In genomic region chr7:74452748-74453320, GRCh38 we compare ENCODE assay signal across 8 cellular contexts. TPM values are rescaled to one million over a fixed set of nuclear protein-coding genes. Genes with fewer than 3 reads are reported as not detected.
DNase-seq lines count a peak whose midpoint lies in the region; ATAC-seq lines count a peak whose summit lies in the region.

No MANE protein-coding gene starts in this region.

- ATAC-seq in GM21737 (IDR thresholded peaks at IDR 0.05; ENCODE audit: unreplicated experiment) (no peak), HG03196 (IDR thresholded peaks at IDR 0.05; ENCODE audit: unreplicated experiment) (no peak)

- H3K4me2 ChIP-seq in neuronal stem cell (ENCODE audit: insufficient read depth, low read length, poor library complexity, severe bottlenecking) = no peak overlapping the region

- H3K4me3 ChIP-seq in esophagus (ENCODE audit: low read depth in 1 of 2, low read length in 2 of 2) = peak overlapping the region in 1 of 2 donors; percentile 83
- peak overlapping the region; percentile 65 to 84 for H3K4me3 ChIP-seq in neuronal stem cell (ENCODE audit: low read length in 2 of 2)

- no peak overlapping the region for H3K4ac ChIP-seq in neuronal stem cell (ENCODE audit: low read length)

- peak overlapping the region; percentile 53 for H2BK5ac ChIP-seq in neuronal stem cell (ENCODE audit: low read length)

- peak overlapping the region; percentile 96 for H2AK5ac ChIP-seq in neuronal stem cell (ENCODE audit: low read depth, low read length)

- H3K4me1 ChIP-seq in esophagus (ENCODE audit: control insufficient read depth in 2 of 2, insufficient read depth in 2 of 2, low read length in 1 of 2) (peaks cover 0 to 10% of the 10 kb centered on the region in 2 donors), neuronal stem cell (ENCODE audit: control insufficient read depth in 2 of 2, insufficient read depth in 1 of 2, low read depth in 1 of 2, low read length in 2 of 2) (peaks cover 8 to 9% of the 10 kb centered on the region in 2 donors)

- no peak overlapping the region for H2BK15ac ChIP-seq in neuronal stem cell (ENCODE audit: low read length)

- no peak overlapping the region for H4K91ac ChIP-seq in neuronal stem cell (ENCODE audit: low read depth, low read length, poor library complexity)

- peak overlapping the region; percentile 88 to 95 for H3K27ac ChIP-seq in esophagus (ENCODE audit: low read depth in 2 of 2, low read length in 1 of 2)
- no peak overlapping the region for H3K27ac ChIP-seq in neuronal stem cell (replicated peaks; ENCODE audit: low read length)

- no peak overlapping the region for H3K23ac ChIP-seq in neuronal stem cell (ENCODE audit: low read depth, low read length, poor library complexity)

- 28 to 32% methylated on average over 14 to 15 of the region's 15 CpGs for WGBS in esophagus, 2 donors
- no CpG with 5 or more reads among the region's 15 CpGs for WGBS in neuronal stem cell (ENCODE audit: extremely low coverage in 2 of 2, insufficient read length in 2 of 2, insufficient replicate concordance in 1 of 2), 2 donors

- DNase-seq in DMS53 (lab: John Stamatoyannopoulos, UW) = peak; percentile 39
- DNase-seq in DMS53 treated with DMSO at 0.1 percent for 48 hours (lab: John Stamatoyannopoulos, UW; ENCODE audit: unreplicated experiment) = no peak
- peak; percentile 24 for DNase-seq in activated CD4-positive, alpha-beta T cell treated with anti-CD3 and anti-CD28 coated beads, Interleukin-2, amount 50 U/mL, for 1 hour
- no peak for DNase-seq in neuronal stem cell (ENCODE audit: low spot score)
- no peak for DNase-seq in NK-92 (lab: John Stamatoyannopoulos, UW; ENCODE audit: unreplicated experiment)

- no peak overlapping the region for H2BK120ac ChIP-seq in neuronal stem cell (ENCODE audit: low read depth, low read length)

- H3K18ac ChIP-seq in neuronal stem cell (ENCODE audit: low read length) = peak overlapping the region; percentile 94

- H3K36me3 ChIP-seq in esophagus (ENCODE audit: control insufficient read depth in 2 of 2, insufficient read depth in 2 of 2, low read length in 1 of 2) (no peaks in the 10 kb centered on the region), neuronal stem cell (replicated peaks in 1 of 2; ENCODE audit: control insufficient read depth in 2 of 2, insufficient read depth in 2 of 2, low read length in 2 of 2) (peaks cover 0 to 7% of the 10 kb centered on the region in 2 donors)

- peaks cover 18% of the 10 kb centered on the region for H3K79me1 ChIP-seq in neuronal stem cell (ENCODE audit: low read depth, low read length)

- peak overlapping the region; percentile 94 for H2AFZ ChIP-seq in neuronal stem cell (ENCODE audit: low read length)

- H3K14ac ChIP-seq in neuronal stem cell (ENCODE audit: low read length) = peak overlapping the region; percentile 47

- H3K9me3 ChIP-seq in esophagus (ENCODE audit: control insufficient read depth in 2 of 2, insufficient read depth in 1 of 2, low read depth in 1 of 2, low read length in 1 of 2) (no peaks in the 10 kb centered on the region), neuronal stem cell (replicated peaks in 1 of 2; ENCODE audit: control insufficient read depth in 2 of 2, insufficient read depth in 1 of 2, low read depth in 1 of 2, low read length in 2 of 2) (peaks cover 0 to 2% of the 10 kb centered on the region in 2 donors)

- H3K9ac ChIP-seq in neuronal stem cell (ENCODE audit: low read depth, low read length, poor library complexity) = no peak overlapping the region

- H3K27me3 ChIP-seq in esophagus (ENCODE audit: control insufficient read depth in 1 of 2, insufficient read depth in 2 of 2, low read length in 2 of 2) = no peaks in the 10 kb centered on the region
- peaks cover 0 to 3% (median 0%) of the 10 kb centered on the region in 3 experiments for H3K27me3 ChIP-seq in neuronal stem cell (ENCODE audit: control insufficient read depth in 3 of 3, insufficient read depth in 3 of 3, low read depth in 1 of 3, low read length in 3 of 3)

- peak overlapping the region; percentile 73 for H2BK12ac ChIP-seq in neuronal stem cell (ENCODE audit: low read length)

- peak overlapping the region; percentile 65 for H4K8ac ChIP-seq in neuronal stem cell (ENCODE audit: low read depth, low read length)

RNA-seq across cellular contexts. Expression of gene GTF2IRD1, which starts 0.9 kb away (rescaled TPM):
- 10 to 100 TPM; 30.4 to 43.4 TPM for polyA plus RNA-seq in esophagus
- polyA plus RNA-seq in neuronal stem cell (2013, experiment 1 of 2) = 87.8 TPM
- polyA plus RNA-seq in neuronal stem cell (2013, experiment 2 of 2) = 87.6 TPM

Comparison
In these comparisons a context has a peak if more than half of its experiments do, and no peak if none do; other contexts are left out.
1. DNase-seq: peak in DMS53 (single experiment) and activated CD4-positive, alpha-beta T cell treated with anti-CD3 and anti-CD28 coated beads, Interleukin-2, amount 50 U/mL, for 1 hour (single experiment); none in DMS53 treated with DMSO at 0.1 percent for 48 hours (single experiment), neuronal stem cell (single experiment) and NK-92 (single experiment).